In genomic region chr20:46123482-46124245, GRCh38 we compare ENCODE assay signal across 22 cellular contexts. TPM values are rescaled to one million over a fixed set of nuclear protein-coding genes. Genes with fewer than 3 reads are reported as not detected.
DNase-seq lines count a peak whose midpoint lies in the region; ATAC-seq and TF ChIP-seq lines count a peak whose summit lies in the region.
"Had no signal": no experiment of that assay in that cellular context is flagged by ENCODE, and none has a peak within 500 bp of the region (broad histone marks: within the 10 kb centered on the region; RNA-seq: fewer than 3 reads in every experiment).

No MANE protein-coding gene starts in this region.

- no peak for TF ChIP-seq POLR2A in HCT116 (IDR thresholded peaks at IDR 0.05; ENCODE audit: borderline replicate concordance, extremely low read depth, insufficient read depth, insufficient read length)

- POLR2A ChIA-PET in HCT116 (lab: Charles Lee), result no interaction called here

- no peaks in the 10 kb centered on the region for H3F3A ChIP-seq in GM23248 (ENCODE audit: insufficient read depth)

- H3K9ac ChIP-seq in BLaER1 (no peak overlapping the region), HCT116 (ENCODE audit: low read length) (no peak overlapping the region), endodermal cell (ENCODE audit: extremely low read depth, low read length, poor library complexity, severe bottlenecking) (no peak overlapping the region), GM23248 (no peak overlapping the region)

- H3K4me1 Mint-ChIP-seq in endodermal cell, result no peaks in the 10 kb centered on the region

- RAD21 ChIA-PET in HCT116 (lab: Charles Lee; ENCODE audit: low non-redundant PET in 1 of 2, low total read pairs in 2 of 2, uncharacterized antibody in 2 of 2, unreplicated experiment in 2 of 2), result no interaction called here

- CTCF ChIA-PET in HCT116 (lab: Charles Lee), result interaction anchor here (0.7 kb wide), 1 partner anchor 28 kb away, joined by 3 read pairs; no protein-coding TSS in a partner anchor

- peaks cover 47% of the 10 kb centered on the region for H3K36me3 ChIP-seq in BLaER1
- peaks cover 3 to 18% of the 10 kb centered on the region in 2 experiments; a peak in 2 of 4 replicates for H3K36me3 ChIP-seq in HCT116 (ENCODE audit: control insufficient read depth in 1 of 2, insufficient read depth in 2 of 2, low read length in 2 of 2)
- no peaks in the 10 kb centered on the region for H3K36me3 ChIP-seq in endodermal cell (ENCODE audit: control insufficient read depth, insufficient read depth, low read length)
- H3K36me3 ChIP-seq in GM23248 (ENCODE audit: low read depth), result no peaks in the 10 kb centered on the region
- H3K36me3 ChIP-seq: SJCRH30 had no signal

- H3K4me1 ChIP-seq in BLaER1, result peaks cover 56% of the 10 kb centered on the region
- H3K4me1 ChIP-seq in HCT116 (ENCODE audit: control insufficient read depth in 1 of 2, insufficient read depth in 2 of 2, low read length in 2 of 2), result peaks cover 6 to 7% of the 10 kb centered on the region in 2 experiments
- H3K4me1 ChIP-seq in endodermal cell (ENCODE audit: control insufficient read depth, insufficient read depth, low read length), result no peaks in the 10 kb centered on the region
- no peaks in the 10 kb centered on the region for H3K4me1 ChIP-seq in GM23248 (ENCODE audit: insufficient read depth)
- H3K4me1 ChIP-seq: A549, SJCRH30 had no signal

- H3K27me3 ChIP-seq in BLaER1 (no peaks in the 10 kb centered on the region), HCT116 (ENCODE audit: insufficient read depth, low read length) (no peaks in the 10 kb centered on the region), endodermal cell (ENCODE audit: control insufficient read depth, insufficient read depth, low read length, poor library complexity, severe bottlenecking) (no peaks in the 10 kb centered on the region), GM23248 (replicated peaks; ENCODE audit: insufficient read depth) (0 out of 2 replicates have a peak, but pooled peaks cover 4% of the 10 kb centered on the region)

- H3K27ac Mint-ChIP-seq in endodermal cell, result no peak overlapping the region
- H3K27ac Mint-ChIP-seq: H9 had no signal

- WGBS in endodermal cell (ENCODE audit: insufficient coverage in 1 of 2, insufficient read length in 1 of 2), 2 experiments, result 91 to 93% methylated on average over 7 to 11 of the region's 11 CpGs
- WGBS in GM23248 (ENCODE audit: low coverage in 1 of 2, low lambda C conversion rate in 2 of 2, missing lambda C conversion rate in 2 of 2), 2 experiments, result 85 to 87% methylated on average over 11 of the region's 11 CpGs

- in situ Hi-C loops in GM23248 (cut with MboI), result no loop called here

- no peak for TF ChIP-seq RAD21 in HCT116 (IDR thresholded peaks at IDR 0.05; ENCODE audit: low read depth)

- H3K36me3 Mint-ChIP-seq in endodermal cell (ENCODE audit: low read depth), result peaks cover 4% of the 10 kb centered on the region

- H3K9me3 Mint-ChIP-seq in endodermal cell, result no peaks in the 10 kb centered on the region
- H3K9me3 Mint-ChIP-seq: H9 had no signal

- DNase-seq in HCT116 (ENCODE audit: low read depth, low spot score) (no peak), endodermal cell (peak; percentile 17), posterior vena cava (ENCODE audit: low spot score) (peak; percentile 75), GM23248 (no peak)
- DNase-seq: DMS79, H9, IMR-90, Karpas-422, NCI-H1417 treated with DMSO at 0.1 percent for 48 hours, NCI-H187 treated with DMSO at 0.1 percent for 48 hours, NCI-H226, NCI-H524, NCI-H82, PC-3, RPMI8226, SJCRH30 had no signal

- H4K20me1 ChIP-seq in BLaER1 (peaks cover 59% of the 10 kb centered on the region), HCT116 (ENCODE audit: insufficient read depth) (no peaks in the 10 kb centered on the region), GM23248 (ENCODE audit: insufficient read depth) (no peaks in the 10 kb centered on the region)

- intact Hi-C loops in HCT116 (cut with micrococcal nuclease), result no loop called here
- intact Hi-C loops in posterior vena cava (cut with DNase I), result no loop called here

- BruUV-seq in HCT116 (replicated peaks; lab: Mats Ljungman, UMichigan), result no TSS peak

- peaks cover 9% of the 10 kb centered on the region for H3K79me2 ChIP-seq in HCT116 (ENCODE audit: insufficient read depth, low read length)
- no peaks in the 10 kb centered on the region for H3K79me2 ChIP-seq in GM23248 (ENCODE audit: insufficient read depth)

- H3K9me2 ChIP-seq in HCT116 (ENCODE audit: insufficient read depth), result no peaks in the 10 kb centered on the region
- no peaks in the 10 kb centered on the region for H3K9me2 ChIP-seq in GM23248 (ENCODE audit: insufficient read depth)

- H2AFZ ChIP-seq in HCT116 (ENCODE audit: low read depth, low read length, poor library complexity, severe bottlenecking) (no peak overlapping the region), GM23248 (no peak overlapping the region)

- H3K4me2 ChIP-seq in BLaER1 (peak overlapping the region; percentile 34), HCT116 (ENCODE audit: low read length) (no peak overlapping the region), GM23248 (ENCODE audit: unreplicated experiment) (no peak overlapping the region)
- H3K4me2 ChIP-seq: A549 had no signal

- no peak overlapping the region for H3K27ac ChIP-seq in BLaER1
- H3K27ac ChIP-seq in HCT116 (ENCODE audit: low read depth, low read length), result peak overlapping the region; percentile 18; the same call in 1 of the 2 replicates
- H3K27ac ChIP-seq in endodermal cell (ENCODE audit: low read depth, low read length), result no peak overlapping the region
- H3K27ac ChIP-seq in GM23248, result no peak overlapping the region
- H3K27ac ChIP-seq: A549, C4-2B, SJCRH30 had no signal

- no peak overlapping the region for H3K4me3 Mint-ChIP-seq in endodermal cell
- H3K4me3 Mint-ChIP-seq: H9 had no signal

- H3K27me3 Mint-ChIP-seq in endodermal cell (ENCODE audit: insufficient read depth), result peaks cover 3% of the 10 kb centered on the region

- H3K9me3 ChIP-seq in BLaER1 (no peaks in the 10 kb centered on the region), HCT116 (ENCODE audit: control insufficient read depth in 1 of 2, insufficient read depth in 1 of 2, low read depth in 1 of 2, low read length in 2 of 2) (no peaks in the 10 kb centered on the region), endodermal cell (ENCODE audit: control insufficient read depth, low read length) (no peaks in the 10 kb centered on the region), GM23248 (ENCODE audit: low read depth) (no peaks in the 10 kb centered on the region)
- H3K9me3 ChIP-seq: A549, SJCRH30 had no signal

- H3K4me3 ChIP-seq in BLaER1, result no peak overlapping the region
- H3K4me3 ChIP-seq in HCT116 (replicated peaks in 1 of 2; ENCODE audit: low read depth in 1 of 2, low read length in 2 of 2), result no peak overlapping the region
- H3K4me3 ChIP-seq in endodermal cell (ENCODE audit: low read length), result no peak overlapping the region
- H3K4me3 ChIP-seq in GM23248, result no peak overlapping the region
- H3K4me3 ChIP-seq: A549, SJCRH30 had no signal

- ATAC-seq in HCT116 (no peak), GM21528 (IDR thresholded peaks at IDR 0.05; ENCODE audit: low FRiP score, unreplicated experiment) (no peak), HG03095 (IDR thresholded peaks at IDR 0.05; ENCODE audit: unreplicated experiment) (no peak)
- ATAC-seq: A549, PC-3 had no signal

- TF ChIP-seq CTCF in HCT116 (IDR thresholded peaks at IDR 0.05 in 2 of 3, conservative IDR thresholded peaks at IDR 0.05 in 1 of 3; ENCODE audit: borderline replicate concordance in 1 of 3, insufficient read depth in 1 of 3, low read depth in 2 of 3, low read length in 2 of 3) (no peak), endodermal cell (conservative IDR thresholded peaks at IDR 0.05) (no peak)

TF ChIP-seq in HCT116, 20 proteins besides CTCF, POLR2A, EP300 and RAD21 (continues in another document):
- TF ChIP-seq EGR1 (IDR thresholded peaks at IDR 0.05; ENCODE audit: low read depth) (no peak), FOSL1 (IDR thresholded peaks at IDR 0.05; ENCODE audit: low read depth) (no peak), EZH2phosphoT487 (IDR thresholded peaks at IDR 0.05; ENCODE audit: borderline replicate concordance) (no peak)
- TF ChIP-seq, protein P1, sequence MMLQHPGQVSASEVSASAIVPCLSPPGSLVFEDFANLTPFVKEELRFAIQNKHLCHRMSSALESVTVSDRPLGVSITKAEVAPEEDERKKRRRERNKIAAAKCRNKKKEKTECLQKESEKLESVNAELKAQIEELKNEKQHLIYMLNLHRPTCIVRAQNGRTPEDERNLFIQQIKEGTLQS (IDR thresholded peaks at IDR 0.05), result no peak
- TF ChIP-seq, protein P2, sequence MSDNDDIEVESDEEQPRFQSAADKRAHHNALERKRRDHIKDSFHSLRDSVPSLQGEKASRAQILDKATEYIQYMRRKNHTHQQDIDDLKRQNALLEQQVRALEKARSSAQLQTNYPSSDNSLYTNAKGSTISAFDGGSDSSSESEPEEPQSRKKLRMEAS (IDR thresholded peaks at IDR 0.05), result no peak

RNA-seq across cellular contexts. Expression of gene CD40, which starts 5.5 kb away (rescaled TPM):
- 21.3 TPM for total RNA-seq in HCT116 (2021; ENCODE audit: unreplicated experiment)
- polyA plus RNA-seq in HCT116 (2012), result 29.4 and 30.2 TPM in 2 replicates
- total RNA-seq in endodermal cell, result 10 to 100 TPM in 1 of 2 donors, 1 to 10 TPM in 1; 9.0 to 16.4 TPM
- polyA plus RNA-seq in endodermal cell (2013, experiment 1 of 2), result 5.4 TPM
- 5.1 TPM for polyA plus RNA-seq in endodermal cell (2013, experiment 2 of 2)
- total RNA-seq in posterior vena cava, result 10 to 100 TPM in 1 of 2 donors, 1 to 10 TPM in 1; 9.6 to 11.3 TPM
- total RNA-seq in GM23248 (2014; rRNA removed; shearing (Covaris generic)), result 1.8 and 2.5 TPM in 2 replicates
- 2.8 and 3.4 TPM in 2 replicates for polyA plus RNA-seq in GM23248 (2016; fragmentation: Nextera tagmentation; extraction: Ambion mirVana)
- total RNA-seq: HT1080 had no signal

RNA-seq across cellular contexts. Expression of gene NCOA5, which starts 33.9 kb away (rescaled TPM):
- total RNA-seq in HCT116 (2021; ENCODE audit: unreplicated experiment) (31.6 TPM), endodermal cell (10 to 100 TPM; 19.3 to 28.7 TPM), posterior vena cava (10 to 100 TPM; 18.7 to 20.4 TPM)
- 10.8 and 17.9 TPM in 2 replicates for polyA plus RNA-seq in HCT116 (2012)
- 26.8 TPM for polyA plus RNA-seq in endodermal cell (2013, experiment 1 of 2)
- 25.4 TPM for polyA plus RNA-seq in endodermal cell (2013, experiment 2 of 2)
- 15.9 and 20.4 TPM in 2 replicates for total RNA-seq in GM23248 (2014; rRNA removed; shearing (Covaris generic))
- 14.9 and 15.3 TPM in 2 replicates for polyA plus RNA-seq in GM23248 (2016; fragmentation: Nextera tagmentation; extraction: Ambion mirVana)

Comparison
In these comparisons a context has a peak if more than half of its experiments do, and no peak if none do; other contexts are left out.
1. DNase-seq: peak in endodermal cell (single experiment) and posterior vena cava (single experiment); none in HCT116 (single experiment) and GM23248 (single experiment).